Comparison of ENCODE assay signal across 9 cellular contexts in the genomic region with DNA sequence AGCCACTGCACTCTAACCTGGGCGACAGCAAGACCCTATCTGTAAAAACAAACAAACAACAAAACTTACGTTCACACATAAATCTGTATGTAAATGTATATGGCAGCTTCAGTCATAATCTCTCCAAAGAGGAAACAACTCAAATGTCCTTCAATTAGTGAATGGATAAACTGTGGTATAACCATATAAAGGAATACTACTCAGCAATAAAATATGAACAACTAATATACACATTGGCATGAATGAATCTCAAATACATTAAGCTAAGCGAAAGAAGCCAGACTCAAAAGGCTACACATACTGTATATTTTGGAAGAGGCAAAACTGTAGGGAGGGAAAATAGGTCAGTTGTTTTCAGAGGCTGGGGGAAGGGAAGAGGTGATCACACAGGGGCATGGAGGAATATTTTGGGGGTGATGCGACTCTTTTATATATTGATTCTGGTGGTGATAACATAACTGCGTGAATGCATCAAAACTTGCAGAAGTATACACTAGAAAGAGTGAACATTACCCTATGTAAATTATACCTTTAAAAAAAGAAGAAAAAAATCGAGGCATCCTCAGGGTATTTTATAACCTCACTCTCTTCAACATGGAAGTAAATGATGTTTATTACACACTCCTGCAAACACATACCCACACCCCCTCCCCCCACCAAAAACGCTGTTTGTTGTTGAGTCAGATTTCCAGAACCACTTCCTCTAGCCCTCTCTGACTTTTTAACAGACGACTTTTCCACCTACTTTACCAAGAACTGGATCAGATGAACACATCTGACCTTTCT. TPM values are rescaled to one million over a fixed set of nuclear protein-coding genes. Genes with fewer than 3 reads are reported as not detected.
DNase-seq lines count a peak whose midpoint lies in the region; ATAC-seq, FAIRE-seq and TF ChIP-seq lines count a peak whose summit lies in the region.
"Had no signal": no experiment of that assay in that cellular context is flagged by ENCODE, and none has a peak within 500 bp of the region (broad histone marks: within the 10 kb centered on the region; RNA-seq: fewer than 3 reads in every experiment).

No MANE protein-coding gene starts in this region.

- no peak overlapping the region for H3K27ac ChIP-seq in tibial nerve

- peaks cover 0 to 3% (median 0%) of the 10 kb centered on the region in 4 donors for H3K4me1 ChIP-seq in tibial nerve

- H3K4me3 ChIP-seq in tibial nerve = no peak overlapping the region

- H3K36me3 ChIP-seq in tibial nerve = no peaks in the 10 kb centered on the region

- TF ChIP-seq POLR2A in H54 (IDR thresholded peaks at IDR 0.05; ENCODE audit: low read depth, low read length) = no peak
- TF ChIP-seq POLR2A in tibial nerve (IDR thresholded peaks at IDR 0.05) = no peak

- DNase-seq in H54 (ENCODE audit: insufficient read length, low spot score) = no peak
- peak; percentile 68 for DNase-seq in RKO (ENCODE audit: low spot score)
- peak; percentile 18 for DNase-seq in activated naive CD8-positive, alpha-beta T cell treated with anti-CD3 and anti-CD28 coated beads, Interleukin-2, amount 50 U/mL, for 16 hours (ENCODE audit: low read depth, low spot score)
- DNase-seq in stimulated activated CD4-positive, alpha-beta T cell treated with anti-CD3 and anti-CD28 coated beads, Interleukin-1b, Interleukin-23, amount 100 ng/mL, for 48 hours = peak; percentile 68
- DNase-seq in NCI-H748 treated with DMSO at 0.1 percent for 48 hours (lab: John Stamatoyannopoulos, UW) = no peak
- no peak for DNase-seq in tibial nerve (ENCODE audit: low spot score in 2 of 2)
- DNase-seq in NCI-H1694 treated with DMSO at 0.1 percent for 48 hours (lab: John Stamatoyannopoulos, UW) = no peak
- DNase-seq: cortex of kidney had no signal

- no peak for ATAC-seq in HG02588 (IDR thresholded peaks at IDR 0.05; ENCODE audit: unreplicated experiment)

- FAIRE-seq in H54 (lab: Jason Lieb, UNC) = peak; percentile 50

- H3K9me3 ChIP-seq in tibial nerve = no peaks in the 10 kb centered on the region

- WGBS in tibial nerve, 2 donors = 12 to 39% methylated on average over 8 of the region's 8 CpGs

- TF ChIP-seq EP300 in tibial nerve (IDR thresholded peaks at IDR 0.05) = no peak

- no peaks in the 10 kb centered on the region for H3K27me3 ChIP-seq in tibial nerve

- no peak for TF ChIP-seq CTCF in tibial nerve (IDR thresholded peaks at IDR 0.05)

RNA-seq across cellular contexts. Expression of gene SMOX, which starts 18.0 kb away (rescaled TPM):
- total RNA-seq in tibial nerve = 10 to 100 TPM; 13.8 to 39.0 (median 23.0) TPM

Comparison
In these comparisons a context has a peak if more than half of its experiments do, and no peak if none do; other contexts are left out.
1. DNase-seq: peak in RKO (single experiment), activated naive CD8-positive, alpha-beta T cell treated with anti-CD3 and anti-CD28 coated beads, Interleukin-2, amount 50 U/mL, for 16 hours (single experiment) and stimulated activated CD4-positive, alpha-beta T cell treated with anti-CD3 and anti-CD28 coated beads, Interleukin-1b, Interleukin-23, amount 100 ng/mL, for 48 hours (single experiment); none in H54 (single experiment), NCI-H748 treated with DMSO at 0.1 percent for 48 hours (single experiment), tibial nerve (0 of 2) and NCI-H1694 treated with DMSO at 0.1 percent for 48 hours (single experiment).